36 cellular contexts compared by ENCODE assay signal in the genomic region with DNA sequence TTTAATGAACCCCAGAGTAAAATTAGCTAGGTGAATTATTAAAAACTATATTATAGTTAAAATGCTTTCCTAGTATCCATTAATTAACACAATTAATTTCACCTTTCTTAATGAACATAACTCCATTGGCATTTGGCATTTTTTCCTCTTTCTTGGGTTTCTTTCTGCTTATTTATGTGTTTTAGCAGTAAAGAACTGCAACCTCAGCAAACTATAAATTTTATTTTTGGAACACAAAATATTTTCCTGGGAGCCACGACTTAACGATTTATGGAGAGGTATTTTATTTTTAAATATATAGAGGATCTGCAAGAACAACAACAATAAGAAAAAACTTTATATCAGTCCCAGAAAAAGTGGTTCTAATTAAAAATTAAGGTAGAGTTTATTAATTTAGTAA.
"Had no signal": no experiment of that assay in that cellular context is flagged by ENCODE, and none has a peak within 500 bp of the region (broad histone marks: within the 10 kb centered on the region; RNA-seq: fewer than 3 reads in every experiment).

No MANE protein-coding gene starts in this region.

- FAIRE-seq: bronchial epithelial cell, TTC549 had no signal

- ATAC-seq: activated CD4-positive, alpha-beta T cell treated with anti-CD3 and anti-CD28 coated beads for 36 hours; activated CD8-positive, alpha-beta memory T cell treated with anti-CD3 and anti-CD28 coated beads, Interleukin-2, amount 10 ng/mL, durations not matched to agents 7 days and 5 days; activated CD8-positive, alpha-beta T cell treated with anti-CD3 and anti-CD28 coated beads, Interleukin-2, amount 10 ng/mL, durations not matched to agents 7 days and 5 days; activated naive CD8-positive, alpha-beta T cell treated with anti-CD3 and anti-CD28 coated beads, Interleukin-2, amount 50 U/mL, for 24 hours had no signal

- H3K27me3 Mint-ChIP-seq: activated B cell treated with CpG ODN at 0.5 μM for 24 hours; activated CD4-positive, alpha-beta memory T cell treated with anti-CD3 and anti-CD28 coated beads, Interleukin-2, amount 10 ng/mL, durations not matched to agents 7 days and 5 days; activated CD4-positive, alpha-beta T cell treated with anti-CD3 and anti-CD28 coated beads for 36 hours; activated CD4-positive, alpha-beta T cell treated with anti-CD3 and anti-CD28 coated beads, Interleukin-2, amount 10 ng/mL, durations not matched to agents 7 days and 5 days; activated CD8-positive, alpha-beta memory T cell treated with anti-CD3 and anti-CD28 coated beads, Interleukin-2, amount 10 ng/mL, durations not matched to agents 7 days and 5 days; activated naive CD4-positive, alpha-beta T cell treated with anti-CD3 and anti-CD28 coated beads, Interleukin-2, amount 10 ng/mL, durations not matched to agents 7 days and 5 days; activated naive CD4-positive, alpha-beta T cell treated with anti-CD3 and anti-CD28 coated beads, Interleukin-2, amount 50 U/mL, for 24 hours; activated naive CD8-positive, alpha-beta T cell; activated naive CD8-positive, alpha-beta T cell treated with anti-CD3 and anti-CD28 coated beads, Interleukin-2, amount 10 ng/mL, durations not matched to agents 7 days and 5 days; activated naive CD8-positive, alpha-beta T cell treated with anti-CD3 and anti-CD28 coated beads, Interleukin-2, amount 50 U/mL, for 24 hours; activated T-cell treated with anti-CD3 and anti-CD28 coated beads, Interleukin-2, amount 50 U/mL, for 24 hours; brain; central memory CD8-positive, alpha-beta T cell had no signal

- H3K9me3 Mint-ChIP-seq: activated B cell treated with CpG ODN at 0.5 μM for 24 hours; activated CD4-positive, alpha-beta memory T cell treated with anti-CD3 and anti-CD28 coated beads, Interleukin-2, amount 10 ng/mL, durations not matched to agents 7 days and 5 days; activated CD4-positive, alpha-beta T cell treated with anti-CD3 and anti-CD28 coated beads, Interleukin-2, amount 10 ng/mL, durations not matched to agents 7 days and 5 days; activated naive CD4-positive, alpha-beta T cell treated with anti-CD3 and anti-CD28 coated beads, Interleukin-2, amount 10 ng/mL, durations not matched to agents 7 days and 5 days; activated naive CD8-positive, alpha-beta T cell treated with anti-CD3 and anti-CD28 coated beads, Interleukin-2, amount 10 ng/mL, durations not matched to agents 7 days and 5 days; activated naive CD8-positive, alpha-beta T cell treated with anti-CD3 and anti-CD28 coated beads, Interleukin-2, amount 50 U/mL, for 24 hours; activated T-cell treated with anti-CD3 and anti-CD28 coated beads, Interleukin-2, amount 50 U/mL, for 24 hours; central memory CD8-positive, alpha-beta T cell had no signal

- H3K36me3 ChIP-seq: ascending aorta, cardiac muscle cell had no signal

- H3K4me3 Mint-ChIP-seq: activated B cell treated with CpG ODN at 0.5 μM for 24 hours; activated CD4-positive, alpha-beta memory T cell treated with anti-CD3 and anti-CD28 coated beads, Interleukin-2, amount 10 ng/mL, durations not matched to agents 7 days and 5 days; activated CD4-positive, alpha-beta T cell treated with anti-CD3 and anti-CD28 coated beads for 36 hours; activated CD4-positive, alpha-beta T cell treated with anti-CD3 and anti-CD28 coated beads, Interleukin-2, amount 10 ng/mL, durations not matched to agents 7 days and 5 days; activated CD8-positive, alpha-beta memory T cell treated with anti-CD3 and anti-CD28 coated beads, Interleukin-2, amount 10 ng/mL, durations not matched to agents 7 days and 5 days; activated CD8-positive, alpha-beta T cell treated with anti-CD3 and anti-CD28 coated beads, Interleukin-2, amount 10 ng/mL, durations not matched to agents 7 days and 5 days; activated naive CD4-positive, alpha-beta T cell treated with anti-CD3 and anti-CD28 coated beads, Interleukin-2, amount 10 ng/mL, durations not matched to agents 7 days and 5 days; activated naive CD4-positive, alpha-beta T cell treated with anti-CD3 and anti-CD28 coated beads, Interleukin-2, amount 50 U/mL, for 24 hours; activated naive CD8-positive, alpha-beta T cell; activated naive CD8-positive, alpha-beta T cell treated with anti-CD3 and anti-CD28 coated beads, Interleukin-2, amount 10 ng/mL, durations not matched to agents 7 days and 5 days; activated naive CD8-positive, alpha-beta T cell treated with anti-CD3 and anti-CD28 coated beads, Interleukin-2, amount 50 U/mL, for 24 hours; activated T-cell treated with anti-CD3 and anti-CD28 coated beads, Interleukin-2, amount 50 U/mL, for 24 hours; brain; central memory CD8-positive, alpha-beta T cell; T-helper 2 cell treated with Interferon-gamma antibody and Interleukin-4, amounts not matched to agents 5 μg/mL and 100 μg/mL, for 36 hours had no signal

- H3K27me3 ChIP-seq: ascending aorta, cardiac muscle cell had no signal

- H3K4me3 ChIP-seq: ascending aorta, cardiac muscle cell had no signal

- DNase-seq: activated B cell treated with CpG ODN at 0.5 μM for 24 hours; activated CD4-positive, alpha-beta memory T cell treated with anti-CD3 and anti-CD28 coated beads, Interleukin-2, amount 10 ng/mL, durations not matched to agents 7 days and 5 days; activated CD4-positive, alpha-beta T cell treated with anti-CD3 and anti-CD28 coated beads for 1 hour; activated CD4-positive, alpha-beta T cell treated with anti-CD3 and anti-CD28 coated beads for 36 hours; activated CD4-positive, alpha-beta T cell treated with anti-CD3 and anti-CD28 coated beads for 48 hours; activated CD4-positive, alpha-beta T cell treated with anti-CD3 and anti-CD28 coated beads, Interleukin-2, amount 10 ng/mL, durations not matched to agents 7 days and 5 days; activated CD4-positive, alpha-beta T cell treated with anti-CD3 and anti-CD28 coated beads, Interleukin-2, amount 50 U/mL, for 48 hours; activated CD8-positive, alpha-beta memory T cell treated with anti-CD3 and anti-CD28 coated beads for 24 hours; activated CD8-positive, alpha-beta memory T cell treated with anti-CD3 and anti-CD28 coated beads, Interleukin-2, amount 10 ng/mL, durations not matched to agents 7 days and 5 days; activated CD8-positive, alpha-beta memory T cell treated with anti-CD3 and anti-CD28 coated beads, Interleukin-2, amount 50 U/mL, for 48 hours; activated CD8-positive, alpha-beta T cell treated with anti-CD3 and anti-CD28 coated beads, Interleukin-2, amount 10 ng/mL, durations not matched to agents 7 days and 5 days; activated effector memory CD4-positive, alpha-beta T cell treated with Interleukin-2 at 50 U/mL for 16 hours; activated gamma-delta T cell; activated naive CD4-positive, alpha-beta T cell treated with anti-CD3 and anti-CD28 coated beads, Interleukin-2, amount 10 ng/mL, durations not matched to agents 7 days and 5 days; activated naive CD4-positive, alpha-beta T cell treated with Interleukin-2 at 50 U/mL for 16 hours; activated naive CD8-positive, alpha-beta T cell treated with anti-CD3 and anti-CD28 coated beads, Interleukin-2, amount 10 ng/mL, durations not matched to agents 7 days and 5 days; activated naive CD8-positive, alpha-beta T cell treated with anti-CD3 and anti-CD28 coated beads, Interleukin-2, amount 50 U/mL, for 24 hours; activated T-cell treated with anti-CD3 and anti-CD28 coated beads, Interleukin-2, amount 50 U/mL, for 24 hours; activated T-cell treated with anti-CD3 and anti-CD28 coated beads, Interleukin-2, amount 50 U/mL, for 48 hours; amygdala; anterior cingulate cortex; caudate nucleus; cerebellar nuclear complex; T-helper 2 cell; T-helper 9 cell had no signal

- H3K4me1 ChIP-seq: ascending aorta had no signal

- H3K27ac ChIP-seq: ascending aorta, cardiac muscle cell, VCaP had no signal

- H3K27ac Mint-ChIP-seq: activated B cell treated with CpG ODN at 0.5 μM for 24 hours; activated CD4-positive, alpha-beta memory T cell treated with anti-CD3 and anti-CD28 coated beads, Interleukin-2, amount 10 ng/mL, durations not matched to agents 7 days and 5 days; activated CD4-positive, alpha-beta T cell treated with anti-CD3 and anti-CD28 coated beads for 36 hours; activated CD4-positive, alpha-beta T cell treated with anti-CD3 and anti-CD28 coated beads, Interleukin-2, amount 10 ng/mL, durations not matched to agents 7 days and 5 days; activated CD8-positive, alpha-beta memory T cell treated with anti-CD3 and anti-CD28 coated beads, Interleukin-2, amount 10 ng/mL, durations not matched to agents 7 days and 5 days; activated CD8-positive, alpha-beta T cell treated with anti-CD3 and anti-CD28 coated beads, Interleukin-2, amount 10 ng/mL, durations not matched to agents 7 days and 5 days; activated naive CD4-positive, alpha-beta T cell treated with anti-CD3 and anti-CD28 coated beads, Interleukin-2, amount 10 ng/mL, durations not matched to agents 7 days and 5 days; activated naive CD4-positive, alpha-beta T cell treated with anti-CD3 and anti-CD28 coated beads, Interleukin-2, amount 50 U/mL, for 24 hours; activated naive CD8-positive, alpha-beta T cell; activated naive CD8-positive, alpha-beta T cell treated with anti-CD3 and anti-CD28 coated beads, Interleukin-2, amount 10 ng/mL, durations not matched to agents 7 days and 5 days; activated naive CD8-positive, alpha-beta T cell treated with anti-CD3 and anti-CD28 coated beads, Interleukin-2, amount 50 U/mL, for 24 hours; activated T-cell treated with anti-CD3 and anti-CD28 coated beads, Interleukin-2, amount 50 U/mL, for 24 hours; activated T-helper 2 cell treated with anti-CD3 and anti-CD28 coated beads, Interferon-gamma antibody, Interleukin-2, Interleukin-4, amounts not matched to agents 10 μg/mL and 5 μg/mL and 100 μg/mL, durations not matched to agents 14 hours and 24 hours and 36 hours; brain; T-helper 2 cell treated with Interferon-gamma antibody and Interleukin-4, amounts not matched to agents 5 μg/mL and 100 μg/mL, for 36 hours had no signal

- H3K9me3 ChIP-seq: ascending aorta had no signal

- H3K36me3 Mint-ChIP-seq: activated CD8-positive, alpha-beta memory T cell treated with anti-CD3 and anti-CD28 coated beads, Interleukin-2, amount 10 ng/mL, durations not matched to agents 7 days and 5 days; activated naive CD4-positive, alpha-beta T cell treated with anti-CD3 and anti-CD28 coated beads, Interleukin-2, amount 10 ng/mL, durations not matched to agents 7 days and 5 days; activated naive CD4-positive, alpha-beta T cell treated with anti-CD3 and anti-CD28 coated beads, Interleukin-2, amount 50 U/mL, for 24 hours; activated naive CD8-positive, alpha-beta T cell; activated naive CD8-positive, alpha-beta T cell treated with anti-CD3 and anti-CD28 coated beads, Interleukin-2, amount 10 ng/mL, durations not matched to agents 7 days and 5 days; brain had no signal

- H3K4me1 Mint-ChIP-seq: activated B cell treated with CpG ODN at 0.5 μM for 24 hours; activated CD4-positive, alpha-beta memory T cell treated with anti-CD3 and anti-CD28 coated beads, Interleukin-2, amount 10 ng/mL, durations not matched to agents 7 days and 5 days; activated CD4-positive, alpha-beta T cell treated with anti-CD3 and anti-CD28 coated beads for 36 hours; activated CD4-positive, alpha-beta T cell treated with anti-CD3 and anti-CD28 coated beads, Interleukin-2, amount 10 ng/mL, durations not matched to agents 7 days and 5 days; activated CD8-positive, alpha-beta memory T cell treated with anti-CD3 and anti-CD28 coated beads, Interleukin-2, amount 10 ng/mL, durations not matched to agents 7 days and 5 days; activated naive CD4-positive, alpha-beta T cell treated with anti-CD3 and anti-CD28 coated beads, Interleukin-2, amount 10 ng/mL, durations not matched to agents 7 days and 5 days; activated naive CD4-positive, alpha-beta T cell treated with anti-CD3 and anti-CD28 coated beads, Interleukin-2, amount 50 U/mL, for 24 hours; activated naive CD8-positive, alpha-beta T cell treated with anti-CD3 and anti-CD28 coated beads, Interleukin-2, amount 10 ng/mL, durations not matched to agents 7 days and 5 days; activated naive CD8-positive, alpha-beta T cell treated with anti-CD3 and anti-CD28 coated beads, Interleukin-2, amount 50 U/mL, for 24 hours; central memory CD8-positive, alpha-beta T cell had no signal
